In genomic region chr6:165308926-165309731, GRCh38 we compare ENCODE assay signal across 8 cellular contexts. TPM values are rescaled to one million over a fixed set of nuclear protein-coding genes. Genes with fewer than 3 reads are reported as not detected.
DNase-seq lines count a peak whose midpoint lies in the region; ATAC-seq, FAIRE-seq and TF ChIP-seq lines count a peak whose summit lies in the region.

TSS of gene C6orf118 (minus strand) at chr6:165309605. CDS start at chr6:165309586, 19 bp downstream.

- POLR2A ChIA-PET in AG04449 (lab: Yijun Ruan, JAX): no interaction called here

- H3K27ac Mint-ChIP-seq in immature natural killer cell: no peak within 1 kb of the TSS

- H3K36me3 ChIP-seq in heart right ventricle (no peaks in the 10 kb centered on the region), pancreas (no peaks in the 10 kb centered on the region)

- WGBS in heart right ventricle, 2 donors: 8 to 10% methylated on average over 35 of the region's 35 CpGs
- WGBS in pancreas, 2 donors: 5 to 6% methylated on average over 35 of the region's 35 CpGs

- CTCF ChIA-PET in AG04449 (lab: Yijun Ruan, JAX): no interaction called here

- intact Hi-C loops in heart right ventricle (cut with DNase I): no loop called here
- intact Hi-C loops in pancreas (cut with DNase I): no loop called here

- peak within 1 kb of the TSS; percentile 23 for H3K4me3 ChIP-seq in AG04449 (ENCODE audit: low read depth, low read length)
- peak within 1 kb of the TSS; percentile 29; the same call in 1 of the 2 replicates for H3K4me3 ChIP-seq in WI38 (ENCODE audit: low read depth, low read length)
- H3K4me3 ChIP-seq in heart right ventricle: peak within 1 kb of the TSS; percentile 7 to 56 (median 45)
- H3K4me3 ChIP-seq in pancreas: peak within 1 kb of the TSS in 2 of 4 donors; percentile 11 to 36

- no peak for FAIRE-seq in pancreas (lab: Jason Lieb, UNC)

- H3K27me3 ChIP-seq in heart right ventricle (peaks cover 0 to 4% (median 0%) of the 10 kb centered on the region in 7 donors), pancreas (no peaks in the 10 kb centered on the region)

- DNase-seq in AG04449 (ENCODE audit: low read depth, low spot score): no peak
- peak; percentile 7 for DNase-seq in KG1 (lab: John Stamatoyannopoulos, UW)
- peak; percentile 34 to 67 for DNase-seq in heart right ventricle
- peak in 2 of 6 donors; percentile 4 to 30 for DNase-seq in pancreas
- DNase-seq in immature natural killer cell: no peak
- DNase-seq in central memory CD4-positive, alpha-beta T cell: no peak
- no peak for DNase-seq in GF-D8 (lab: John Stamatoyannopoulos, UW)

- no peaks in the 10 kb centered on the region for H3K36me3 Mint-ChIP-seq in immature natural killer cell

- H3K27ac ChIP-seq in heart right ventricle (no peak within 1 kb of the TSS), pancreas (no peak within 1 kb of the TSS)

- H3K9me3 Mint-ChIP-seq in immature natural killer cell: peaks cover 0 to 11% (median 0%) of the 10 kb centered on the region in 6 donors

- ATAC-seq in heart right ventricle (peak; percentile 76 to 96 (median 94)), pancreas (peak in 3 of 4 donors; percentile 83 to 86 (median 85))

- peaks cover 0 to 1% (median 0%) of the 10 kb centered on the region in 3 donors for H3K27me3 Mint-ChIP-seq in immature natural killer cell (ENCODE audit: low read depth in 3 of 3)

- H3K4me1 ChIP-seq in heart right ventricle (peaks cover 0 to 13% (median 0%) of the 10 kb centered on the region in 9 donors), pancreas (no peaks in the 10 kb centered on the region)

- H3K9me3 ChIP-seq in heart right ventricle (no peaks in the 10 kb centered on the region), pancreas (no peaks in the 10 kb centered on the region)

- H3K4me1 Mint-ChIP-seq in immature natural killer cell: no peaks in the 10 kb centered on the region

- no peak for TF ChIP-seq CTCF in AG04449 (IDR thresholded peaks at IDR 0.05; ENCODE audit: insufficient read depth, low read length, missing control alignments)
- no peak for TF ChIP-seq CTCF in WI38 (IDR thresholded peaks at IDR 0.05; ENCODE audit: low read depth, low read length)
- TF ChIP-seq CTCF in heart right ventricle (IDR thresholded peaks at IDR 0.05): no peak
- TF ChIP-seq CTCF in pancreas (IDR thresholded peaks at IDR 0.05): no peak

- peak within 1 kb of the TSS in 1 of 5 donors; percentile 23 for H3K4me3 Mint-ChIP-seq in immature natural killer cell

RNA-seq across cellular contexts. Expression of gene C6orf118, which starts in this region (rescaled TPM):
- total RNA-seq in heart right ventricle (not detected), pancreas (not detected)
- polyA plus RNA-seq in heart right ventricle (under 1 TPM in 1 of 2 donors, not detected in 1; 0.03 TPM), pancreas (under 1 TPM; 0.05 to 0.19 TPM), immature natural killer cell (not detected)

Comparison
In these comparisons a context has a peak if more than half of its experiments do, and no peak if none do; other contexts are left out.
1. Peak in DNase-seq, ATAC-seq and H3K4me3 ChIP-seq in heart right ventricle; RNA of the gene not detected or under 1 TPM.
2. Peak in ATAC-seq in pancreas; RNA of the gene not detected or under 1 TPM.